Comparison of ENCODE assay signal across 8 cellular contexts in genomic region chr17:75848523-75849303, GRCh38. TPM values are rescaled to one million over a fixed set of nuclear protein-coding genes. Genes with fewer than 3 reads are reported as not detected.
A peak's percentile ranks its signal among the peaks of the same experiment; 100 is the strongest.
DNase-seq lines count a peak whose midpoint lies in the region; ATAC-seq, FAIRE-seq and TF ChIP-seq lines count a peak whose summit lies in the region.

No MANE protein-coding gene starts in this region.

- no peaks in the 10 kb centered on the region for H3K4me1 ChIP-seq in HUES64 (ENCODE audit: insufficient read depth, low read length)
- H3K4me1 ChIP-seq in SJSA1 (replicated peaks): peaks cover 21% of the 10 kb centered on the region
- H3K4me1 ChIP-seq in left ventricle myocardium inferior: peaks cover 100% of the 10 kb centered on the region

- H3K4me3 Mint-ChIP-seq in activated naive CD4-positive, alpha-beta T cell treated with anti-CD3 and anti-CD28 coated beads, Interleukin-2, amount 50 U/mL, for 24 hours: no peak overlapping the region

- no peak for FAIRE-seq in H54 (lab: Jason Lieb, UNC)

- WGBS in HUES64: 61% methylated on average over 16 of the region's 16 CpGs

- TF ChIP-seq CTCF in C4-2B (conservative IDR thresholded peaks at IDR 0.05) (peak; percentile 90), left ventricle myocardium inferior (IDR thresholded peaks at IDR 0.05; ENCODE audit: borderline replicate concordance) (peak; percentile 70)

- H3K9me3 ChIP-seq in HUES64 (ENCODE audit: insufficient read depth, low read depth, low read length) (no peaks in the 10 kb centered on the region), SJSA1 (replicated peaks) (no peaks in the 10 kb centered on the region; the same call in 1 of the 2 replicates), left ventricle myocardium inferior (replicated peaks) (no peaks in the 10 kb centered on the region)

- DNase-seq in SJSA1 (ENCODE audit: low read depth in 1 of 2, low spot score in 2 of 2) (peak; percentile 52 to 83), left ventricle myocardium inferior (peak; percentile 65), H54 (ENCODE audit: insufficient read length, low spot score) (no peak)

- no peak for TF ChIP-seq POLR2A in H54 (IDR thresholded peaks at IDR 0.05; ENCODE audit: low read depth, low read length)

- H3K36me3 Mint-ChIP-seq in activated naive CD4-positive, alpha-beta T cell treated with anti-CD3 and anti-CD28 coated beads, Interleukin-2, amount 50 U/mL, for 24 hours: peaks cover 1% of the 10 kb centered on the region

- no peaks in the 10 kb centered on the region for H3K27me3 Mint-ChIP-seq in activated naive CD4-positive, alpha-beta T cell treated with anti-CD3 and anti-CD28 coated beads, Interleukin-2, amount 50 U/mL, for 24 hours

- H3K27ac ChIP-seq in C4-2B (no peak overlapping the region), HUES64 (ENCODE audit: low read depth, low read length) (peak overlapping the region; percentile 48; the same call in 1 of the 2 replicates), SJSA1 (no peak overlapping the region), left ventricle myocardium inferior (replicated peaks) (peak overlapping the region; percentile 90), skin epidermis (peak overlapping the region in 18 of 21 experiments; percentile 0 to 69 (median 45))

- H3K27ac Mint-ChIP-seq in activated naive CD4-positive, alpha-beta T cell treated with anti-CD3 and anti-CD28 coated beads, Interleukin-2, amount 50 U/mL, for 24 hours: peak overlapping the region; percentile 51

- no peak overlapping the region for H3K9ac ChIP-seq in HUES64 (ENCODE audit: low read depth, low read length)

- intact Hi-C loops in left ventricle myocardium inferior (cut with micrococcal nuclease): no loop called here

- peaks cover 48% of the 10 kb centered on the region for H3K36me3 ChIP-seq in HUES64 (ENCODE audit: insufficient read depth, low read length)
- peaks cover 60% of the 10 kb centered on the region for H3K36me3 ChIP-seq in SJSA1
- peaks cover 66% of the 10 kb centered on the region for H3K36me3 ChIP-seq in left ventricle myocardium inferior

- H3K4me1 Mint-ChIP-seq in activated naive CD4-positive, alpha-beta T cell treated with anti-CD3 and anti-CD28 coated beads, Interleukin-2, amount 50 U/mL, for 24 hours: peaks cover 31% of the 10 kb centered on the region

- no peak overlapping the region for H3K4me3 ChIP-seq in HUES64 (ENCODE audit: low read length)
- no peak overlapping the region for H3K4me3 ChIP-seq in SJSA1
- H3K4me3 ChIP-seq in left ventricle myocardium inferior: peak overlapping the region; percentile 5
- H3K4me3 ChIP-seq in skin epidermis: no peak overlapping the region

- ATAC-seq in GM19463 (IDR thresholded peaks at IDR 0.05; ENCODE audit: unreplicated experiment): no peak

- H3K27me3 ChIP-seq in HUES64 (ENCODE audit: insufficient read depth, low read length) (no peaks in the 10 kb centered on the region), SJSA1 (replicated peaks) (no peaks in the 10 kb centered on the region), left ventricle myocardium inferior (ENCODE audit: low read depth) (no peaks in the 10 kb centered on the region)

- no peaks in the 10 kb centered on the region for H3K9me3 Mint-ChIP-seq in activated naive CD4-positive, alpha-beta T cell treated with anti-CD3 and anti-CD28 coated beads, Interleukin-2, amount 50 U/mL, for 24 hours

RNA-seq across cellular contexts. Expression of gene UNC13D, which starts 4.5 kb away (rescaled TPM):
- 3.7 TPM for polyA plus RNA-seq in HUES64 (2013, experiment 1 of 2)
- 4.8 TPM for polyA plus RNA-seq in HUES64 (2013, experiment 2 of 2)
- not detected in 2 replicates for total RNA-seq in SJSA1 (2014; rRNA removed; shearing (Covaris generic))
- 13.3 TPM for total RNA-seq in left ventricle myocardium inferior

RNA-seq across cellular contexts. Expression of gene WBP2, which starts 6.4 kb away (rescaled TPM):
- 52.7 TPM for polyA plus RNA-seq in HUES64 (2013, experiment 1 of 2)
- polyA plus RNA-seq in HUES64 (2013, experiment 2 of 2): 68.0 TPM
- total RNA-seq in SJSA1 (2014; rRNA removed; shearing (Covaris generic)): 22.6 and 28.8 TPM in 2 replicates
- total RNA-seq in left ventricle myocardium inferior: 144 TPM

RNA-seq across cellular contexts. Expression of gene TRIM47, which starts 29.7 kb away (rescaled TPM):
- 2.8 TPM for polyA plus RNA-seq in HUES64 (2013, experiment 1 of 2)
- 4.8 TPM for polyA plus RNA-seq in HUES64 (2013, experiment 2 of 2)
- 11.9 and 17.5 TPM in 2 replicates for total RNA-seq in SJSA1 (2014; rRNA removed; shearing (Covaris generic))
- 27.5 TPM for total RNA-seq in left ventricle myocardium inferior

RNA-seq across cellular contexts. Expression of gene TRIM65, which starts 48.0 kb away (rescaled TPM):
- polyA plus RNA-seq in HUES64 (2013, experiment 1 of 2): 21.4 TPM
- 21.0 TPM for polyA plus RNA-seq in HUES64 (2013, experiment 2 of 2)
- total RNA-seq in SJSA1 (2014; rRNA removed; shearing (Covaris generic)): 11.9 and 17.6 TPM in 2 replicates
- total RNA-seq in left ventricle myocardium inferior: 10.2 TPM

RNA-seq across cellular contexts. Expression of gene MRPL38, which starts 56.0 kb away (rescaled TPM):
- polyA plus RNA-seq in HUES64 (2013, experiment 1 of 2): 48.8 TPM
- polyA plus RNA-seq in HUES64 (2013, experiment 2 of 2): 47.4 TPM
- 54.0 and 55.7 TPM in 2 replicates for total RNA-seq in SJSA1 (2014; rRNA removed; shearing (Covaris generic))
- total RNA-seq in left ventricle myocardium inferior: 104 TPM

Comparison
In these comparisons a context has a peak if more than half of its experiments do, and no peak if none do; other contexts are left out.
1. H3K27ac ChIP-seq: peak in HUES64 (single experiment), left ventricle myocardium inferior (single experiment) and skin epidermis (18 of 21); none in C4-2B (single experiment) and SJSA1 (single experiment).
2. RNA of gene UNC13D, which starts 4.5 kb away (total RNA-seq): 13.3 TPM in left ventricle myocardium inferior (single experiment); not detected in SJSA1; every median in the first group is over 10 times any median in the second.